In genomic region chr4:43716721-43717395, GRCh38 we compare ENCODE assay signal across 21 cellular contexts.
DNase-seq lines count a peak whose midpoint lies in the region; ATAC-seq, FAIRE-seq and TF ChIP-seq lines count a peak whose summit lies in the region.
"Had no signal": no experiment of that assay in that cellular context is flagged by ENCODE, and none has a peak within 500 bp of the region (broad histone marks: within the 10 kb centered on the region; RNA-seq: fewer than 3 reads in every experiment).

No MANE protein-coding gene starts in this region.

- H3K9me2 ChIP-seq in OCI-LY1 (ENCODE audit: low read depth, low read length) = no peaks in the 10 kb centered on the region

- H3K27me3 Mint-ChIP-seq in effector memory CD8-positive, alpha-beta T cell = no peaks in the 10 kb centered on the region

- H2AFZ ChIP-seq in OCI-LY1 (ENCODE audit: low read length) = peak overlapping the region; percentile 84; the same call in 1 of the 2 replicates

- H3K9me3 Mint-ChIP-seq in effector memory CD8-positive, alpha-beta T cell = peaks cover 0 to 8% of the 10 kb centered on the region in 2 donors

- no peaks in the 10 kb centered on the region for H3K79me2 ChIP-seq in OCI-LY1 (ENCODE audit: insufficient read depth, low read length)

- H3K4me1 Mint-ChIP-seq in effector memory CD8-positive, alpha-beta T cell (ENCODE audit: low read depth in 2 of 2) = no peaks in the 10 kb centered on the region
- H3K4me1 Mint-ChIP-seq: CD14-positive monocyte had no signal

- no peaks in the 10 kb centered on the region for H3K36me3 ChIP-seq in OCI-LY1 (ENCODE audit: insufficient read depth, low read length)

- peaks cover 28% of the 10 kb centered on the region for H3K4me1 ChIP-seq in OCI-LY1 (ENCODE audit: insufficient read depth, low read length, severe bottlenecking)

- H3K36me3 Mint-ChIP-seq in effector memory CD8-positive, alpha-beta T cell (ENCODE audit: insufficient read depth) = no peaks in the 10 kb centered on the region
- H3K36me3 Mint-ChIP-seq: CD14-positive monocyte; CD8-positive, alpha-beta T cell had no signal

- H3K9me3 ChIP-seq in OCI-LY1 (ENCODE audit: low read length) = no peaks in the 10 kb centered on the region

- no peaks in the 10 kb centered on the region for H3K27me3 ChIP-seq in OCI-LY1 (ENCODE audit: insufficient read depth, low read length)

- H3K4me3 ChIP-seq in OCI-LY1 (ENCODE audit: low read depth, low read length, poor library complexity, severe bottlenecking) = no peak overlapping the region

- no peak overlapping the region for H3K4me3 Mint-ChIP-seq in effector memory CD8-positive, alpha-beta T cell
- H3K4me3 Mint-ChIP-seq: CD14-positive monocyte; CD8-positive, alpha-beta T cell; HFFc6 had no signal

- H3K27ac ChIP-seq in OCI-LY1 (ENCODE audit: low read depth, low read length, poor library complexity, severe bottlenecking) = no peak overlapping the region
- H3K27ac ChIP-seq: 22Rv1 had no signal

- no peak for FAIRE-seq in HTR-8/SVneo (lab: Jason Lieb, UNC)
- FAIRE-seq: D721Med, GM12892, GM19239 had no signal

- H3K27ac Mint-ChIP-seq in effector memory CD8-positive, alpha-beta T cell = no peak overlapping the region
- H3K27ac Mint-ChIP-seq: CD14-positive monocyte; CD8-positive, alpha-beta T cell; HFFc6 had no signal

- no peaks in the 10 kb centered on the region for H3F3A ChIP-seq in OCI-LY1 (ENCODE audit: insufficient read depth, low read length)

- no peak for ATAC-seq in effector memory CD8-positive, alpha-beta T cell (replicated peaks)
- ATAC-seq: CD8-positive, alpha-beta T cell had no signal

- H3K4me2 ChIP-seq in OCI-LY1 (ENCODE audit: low read length) = no peak overlapping the region

- TF ChIP-seq CTCF in OCI-LY1 (IDR thresholded peaks at IDR 0.05; ENCODE audit: low read length) = no peak

- peak; percentile 2 to 36 for DNase-seq in NCI-H2081 (lab: John Stamatoyannopoulos, UW)
- no peak for DNase-seq in NCI-H2081 treated with DMSO at 0.1 percent for 48 hours (lab: John Stamatoyannopoulos, UW)
- peak; percentile 79 for DNase-seq in NCI-H1092 treated with DMSO at 0.1 percent for 48 hours (lab: John Stamatoyannopoulos, UW)
- DNase-seq in middle frontal gyrus (ENCODE audit: extremely low spot score, low spot score) = peak; percentile 27
- no peak for DNase-seq in effector memory CD8-positive, alpha-beta T cell
- no peak for DNase-seq in HTR-8/SVneo (ENCODE audit: insufficient read length, low spot score)
- no peak for DNase-seq in activated CD4-positive, alpha-beta T cell treated with anti-CD3 and anti-CD28 coated beads for 4 hours
- DNase-seq: CD8-positive, alpha-beta T cell; COR-L47; DMS153; DMS79 treated with DMSO at 0.1 percent for 48 hours; EL; GDM1; HCEC 1CT; HFFc6 had no signal

- H4K20me1 ChIP-seq in OCI-LY1 (ENCODE audit: insufficient read depth, low read length) = no peaks in the 10 kb centered on the region

- H3K9ac ChIP-seq in OCI-LY1 (ENCODE audit: low read length) = no peak overlapping the region

Comparison
In these comparisons a context has a peak if more than half of its experiments do, and no peak if none do; other contexts are left out.
1. DNase-seq: peak in NCI-H2081 (2 of 2), NCI-H1092 treated with DMSO at 0.1 percent for 48 hours (single experiment) and middle frontal gyrus (single experiment); none in NCI-H2081 treated with DMSO at 0.1 percent for 48 hours (single experiment), effector memory CD8-positive, alpha-beta T cell (0 of 3), HTR-8/SVneo (single experiment) and activated CD4-positive, alpha-beta T cell treated with anti-CD3 and anti-CD28 coated beads for 4 hours (0 of 2).